3 cellular contexts compared by ENCODE assay signal in the genomic region with DNA sequence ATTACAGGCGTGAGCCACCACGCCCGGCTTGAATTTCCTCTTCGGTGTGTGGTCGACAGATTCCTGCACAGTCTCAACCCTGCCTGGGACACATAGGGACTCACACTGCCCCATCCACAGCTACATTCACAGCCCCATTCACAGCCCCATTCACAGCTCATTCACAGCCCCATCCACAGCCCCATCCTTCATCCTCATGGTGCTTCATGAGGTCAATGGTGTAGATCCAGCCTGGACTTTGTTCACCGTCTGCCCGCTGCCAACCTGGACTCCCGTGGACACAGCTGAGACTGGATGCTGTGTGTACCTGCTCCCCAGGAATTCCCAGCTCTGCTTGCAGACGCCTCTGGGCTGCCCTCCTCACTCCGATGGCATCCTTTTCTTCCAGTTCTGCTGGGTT.
TF ChIP-seq lines count a peak whose summit lies in the region.

No MANE protein-coding gene starts in this region.

TF ChIP-seq in SK-N-SH treated with all-trans-retinoic acid at 6 μM for 48 hours, 23 proteins besides CTCF, POLR2A, EP300 and RAD21 (continues in another document):
- TF ChIP-seq, protein P1, sequence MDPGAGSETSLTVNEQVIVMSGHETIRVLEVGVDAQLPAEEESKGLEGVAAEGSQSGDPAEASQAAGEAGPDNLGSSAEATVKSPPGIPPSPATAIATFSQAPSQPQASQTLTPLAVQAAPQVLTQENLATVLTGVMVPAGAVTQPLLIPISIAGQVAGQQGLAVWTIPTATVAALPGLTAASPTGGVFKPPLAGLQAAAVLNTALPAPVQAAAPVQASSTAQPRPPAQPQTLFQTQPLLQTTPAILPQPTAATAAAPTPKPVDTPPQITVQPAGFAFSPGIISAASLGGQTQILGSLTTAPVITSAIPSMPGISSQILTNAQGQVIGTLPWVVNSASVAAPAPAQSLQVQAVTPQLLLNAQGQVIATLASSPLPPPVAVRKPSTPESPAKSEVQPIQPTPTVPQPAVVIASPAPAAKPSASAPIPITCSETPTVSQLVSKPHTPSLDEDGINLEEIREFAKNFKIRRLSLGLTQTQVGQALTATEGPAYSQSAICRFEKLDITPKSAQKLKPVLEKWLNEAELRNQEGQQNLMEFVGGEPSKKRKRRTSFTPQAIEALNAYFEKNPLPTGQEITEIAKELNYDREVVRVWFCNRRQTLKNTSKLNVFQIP (CRISPR knock-in tag; IDR thresholded peaks at IDR 0.05; ENCODE audit: borderline replicate concordance, low read depth) = no peak
- TF ChIP-seq RARB (CRISPR knock-in tag; IDR thresholded peaks at IDR 0.05) (no peak), ZNF8 (CRISPR knock-in tag; IDR thresholded peaks at IDR 0.05) (no peak), ISL1 (CRISPR knock-in tag; IDR thresholded peaks at IDR 0.05) (no peak), ZC3H10 (CRISPR knock-in tag; IDR thresholded peaks at IDR 0.05) (no peak), CREB5 (CRISPR knock-in tag; IDR thresholded peaks at IDR 0.05; ENCODE audit: low read depth) (no peak), ZFP30 (CRISPR knock-in tag; IDR thresholded peaks at IDR 0.05) (no peak), ESRRG (CRISPR knock-in tag; IDR thresholded peaks at IDR 0.05) (no peak), PATZ1 (CRISPR knock-in tag; IDR thresholded peaks at IDR 0.05; ENCODE audit: borderline replicate concordance) (no peak)

TF ChIP-seq in SK-N-SH, 30 proteins besides CTCF, POLR2A, EP300 and RAD21:
- TF ChIP-seq GATA2 (CRISPR knock-in tag; IDR thresholded peaks at IDR 0.05) = no peak
- TF ChIP-seq SIN3A (IDR thresholded peaks at IDR 0.05; ENCODE audit: borderline replicate concordance, low read depth, low read length) = no peak
- no peak for TF ChIP-seq YY1 (IDR thresholded peaks at IDR 0.05; ENCODE audit: low read depth)
- no peak for TF ChIP-seq RXRA (IDR thresholded peaks at IDR 0.05; ENCODE audit: borderline replicate concordance, low read depth)
- TF ChIP-seq RCOR1 (IDR thresholded peaks at IDR 0.05; ENCODE audit: low read length) = no peak
- no peak for TF ChIP-seq ELF1 (IDR thresholded peaks at IDR 0.05)
- TF ChIP-seq CHD2 (IDR thresholded peaks at IDR 0.05; ENCODE audit: low read length, partially characterized antibody) = no peak
- TF ChIP-seq, protein P2, sequence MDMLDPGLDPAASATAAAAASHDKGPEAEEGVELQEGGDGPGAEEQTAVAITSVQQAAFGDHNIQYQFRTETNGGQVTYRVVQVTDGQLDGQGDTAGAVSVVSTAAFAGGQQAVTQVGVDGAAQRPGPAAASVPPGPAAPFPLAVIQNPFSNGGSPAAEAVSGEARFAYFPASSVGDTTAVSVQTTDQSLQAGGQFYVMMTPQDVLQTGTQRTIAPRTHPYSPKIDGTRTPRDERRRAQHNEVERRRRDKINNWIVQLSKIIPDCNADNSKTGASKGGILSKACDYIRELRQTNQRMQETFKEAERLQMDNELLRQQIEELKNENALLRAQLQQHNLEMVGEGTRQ (IDR thresholded peaks at IDR 0.05; ENCODE audit: borderline replicate concordance, low read depth, low read length) = no peak
- TF ChIP-seq IRF3 (IDR thresholded peaks at IDR 0.05; ENCODE audit: low read depth, low read length) = no peak
- TF ChIP-seq EZH2phosphoT487 (IDR thresholded peaks at IDR 0.05; ENCODE audit: borderline replicate concordance, low read depth) = no peak
- no peak for TF ChIP-seq FOSL2 (IDR thresholded peaks at IDR 0.05; ENCODE audit: borderline replicate concordance, low read depth)
- TF ChIP-seq MEF2A (IDR thresholded peaks at IDR 0.05; ENCODE audit: borderline replicate concordance, low read depth) = no peak
- TF ChIP-seq TAF1 (IDR thresholded peaks at IDR 0.05; ENCODE audit: borderline replicate concordance, low read depth, low read length) = no peak
- no peak for TF ChIP-seq JUND (IDR thresholded peaks at IDR 0.05)
- no peak for TF ChIP-seq RFX5 (IDR thresholded peaks at IDR 0.05; ENCODE audit: low read length)
- TF ChIP-seq, protein P3, sequence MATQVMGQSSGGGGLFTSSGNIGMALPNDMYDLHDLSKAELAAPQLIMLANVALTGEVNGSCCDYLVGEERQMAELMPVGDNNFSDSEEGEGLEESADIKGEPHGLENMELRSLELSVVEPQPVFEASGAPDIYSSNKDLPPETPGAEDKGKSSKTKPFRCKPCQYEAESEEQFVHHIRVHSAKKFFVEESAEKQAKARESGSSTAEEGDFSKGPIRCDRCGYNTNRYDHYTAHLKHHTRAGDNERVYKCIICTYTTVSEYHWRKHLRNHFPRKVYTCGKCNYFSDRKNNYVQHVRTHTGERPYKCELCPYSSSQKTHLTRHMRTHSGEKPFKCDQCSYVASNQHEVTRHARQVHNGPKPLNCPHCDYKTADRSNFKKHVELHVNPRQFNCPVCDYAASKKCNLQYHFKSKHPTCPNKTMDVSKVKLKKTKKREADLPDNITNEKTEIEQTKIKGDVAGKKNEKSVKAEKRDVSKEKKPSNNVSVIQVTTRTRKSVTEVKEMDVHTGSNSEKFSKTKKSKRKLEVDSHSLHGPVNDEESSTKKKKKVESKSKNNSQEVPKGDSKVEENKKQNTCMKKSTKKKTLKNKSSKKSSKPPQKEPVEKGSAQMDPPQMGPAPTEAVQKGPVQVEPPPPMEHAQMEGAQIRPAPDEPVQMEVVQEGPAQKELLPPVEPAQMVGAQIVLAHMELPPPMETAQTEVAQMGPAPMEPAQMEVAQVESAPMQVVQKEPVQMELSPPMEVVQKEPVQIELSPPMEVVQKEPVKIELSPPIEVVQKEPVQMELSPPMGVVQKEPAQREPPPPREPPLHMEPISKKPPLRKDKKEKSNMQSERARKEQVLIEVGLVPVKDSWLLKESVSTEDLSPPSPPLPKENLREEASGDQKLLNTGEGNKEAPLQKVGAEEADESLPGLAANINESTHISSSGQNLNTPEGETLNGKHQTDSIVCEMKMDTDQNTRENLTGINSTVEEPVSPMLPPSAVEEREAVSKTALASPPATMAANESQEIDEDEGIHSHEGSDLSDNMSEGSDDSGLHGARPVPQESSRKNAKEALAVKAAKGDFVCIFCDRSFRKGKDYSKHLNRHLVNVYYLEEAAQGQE (IDR thresholded peaks at IDR 0.05; ENCODE audit: low read depth, low read length) = no peak

TF ChIP-seq in HCT116, 20 proteins besides CTCF, POLR2A, EP300 and RAD21:
- TF ChIP-seq EZH2 (IDR thresholded peaks at IDR 0.05) (no peak), ELF1 (IDR thresholded peaks at IDR 0.05; ENCODE audit: borderline replicate concordance, low read depth) (no peak), SP1 (IDR thresholded peaks at IDR 0.05; ENCODE audit: low read depth) (no peak), POLR2AphosphoS5 (IDR thresholded peaks at IDR 0.05; ENCODE audit: low read depth, low read length) (no peak), YY1 (IDR thresholded peaks at IDR 0.05; ENCODE audit: extremely low read depth, insufficient replicate concordance, low read depth, low read length) (no peak), ZFX (IDR thresholded peaks at IDR 0.05) (no peak), SRF (IDR thresholded peaks at IDR 0.05; ENCODE audit: low read depth) (no peak)
